Comparison of ENCODE assay signal across 11 cellular contexts in the genomic region with DNA sequence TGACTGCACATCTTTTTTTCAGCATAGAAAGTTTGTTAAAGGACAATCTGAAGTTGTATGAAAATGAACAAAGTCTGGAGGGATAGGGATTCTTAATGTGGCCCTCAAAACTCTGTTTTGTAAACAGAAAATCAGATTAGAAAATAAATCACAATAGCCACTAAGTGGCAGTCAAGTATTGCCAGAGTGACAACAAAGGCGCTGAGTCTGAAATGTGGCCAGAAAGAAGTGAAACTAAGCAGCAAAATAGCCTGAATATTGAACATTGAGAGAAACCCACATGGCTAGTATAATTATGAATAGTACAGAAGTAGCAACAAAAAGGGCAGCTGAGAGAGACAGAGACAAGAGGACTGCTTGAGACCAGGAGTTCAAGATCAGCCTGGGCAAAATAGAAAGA.
A peak's percentile ranks its signal among the peaks of the same experiment; 100 is the strongest.
DNase-seq lines count a peak whose midpoint lies in the region; FAIRE-seq and TF ChIP-seq lines count a peak whose summit lies in the region.
"Had no signal": no experiment of that assay in that cellular context is flagged by ENCODE, and none has a peak within 500 bp of the region (broad histone marks: within the 10 kb centered on the region; RNA-seq: fewer than 3 reads in every experiment).

No MANE protein-coding gene starts in this region.

- H2AFZ ChIP-seq in KMS-11 (ENCODE audit: low read depth): no peak overlapping the region

- no TSS peak for BruUV-seq in A673 (replicated peaks; lab: Mats Ljungman, UMichigan)

- peak; percentile 99 for FAIRE-seq in GM19239 (lab: Jason Lieb, UNC)
- FAIRE-seq: TTC549 had no signal

- H3K9me3 ChIP-seq in adipocyte (ENCODE audit: control insufficient read depth, low read length): no peaks in the 10 kb centered on the region
- H3K9me3 ChIP-seq in A673 (ENCODE audit: low read depth, low read length, poor library complexity, severe bottlenecking): no peaks in the 10 kb centered on the region

- POLR2A ChIA-PET in GM10248 (lab: Yijun Ruan, JAX): no interaction called here
- POLR2A ChIA-PET in A673 (lab: Charles Lee; ENCODE audit: low non-redundant PET): no interaction called here

- CTCF ChIA-PET in GM10248 (lab: Yijun Ruan, JAX): interaction anchor here (0.9 kb wide), 1 partner anchor 66 kb away, joined by 3 read pairs; no protein-coding TSS in a partner anchor
- CTCF ChIA-PET in A673 (lab: Charles Lee): no interaction called here

- H4K20me1 ChIP-seq in KMS-11 (ENCODE audit: insufficient read depth): no peaks in the 10 kb centered on the region

- H3K4me1 ChIP-seq in KMS-11 (ENCODE audit: low read depth, poor library complexity, severe bottlenecking) (no peaks in the 10 kb centered on the region), adipocyte (ENCODE audit: control insufficient read depth, insufficient read depth, low read length) (no peaks in the 10 kb centered on the region), A673 (ENCODE audit: insufficient read depth, low read length, poor library complexity, severe bottlenecking) (no peaks in the 10 kb centered on the region)

- no peaks in the 10 kb centered on the region for H3K79me2 ChIP-seq in KMS-11 (ENCODE audit: insufficient read depth, low read depth)

- H3K9ac ChIP-seq in KMS-11 (no peak overlapping the region), adipocyte (ENCODE audit: low read length) (no peak overlapping the region)

- TF ChIP-seq CTCF in GM10248 (IDR thresholded peaks at IDR 0.05; ENCODE audit: control extremely low read depth, extremely low read depth, low read depth, missing control alignments) (no peak), KMS-11 (conservative IDR thresholded peaks at IDR 0.05; ENCODE audit: low read depth, low read length) (peak; percentile 40), A673 (conservative IDR thresholded peaks at IDR 0.05; ENCODE audit: low read depth, low read length) (no peak)

- H3K4me2 ChIP-seq in KMS-11: no peak overlapping the region

- H3K4me3 ChIP-seq in KMS-11 (IDR thresholded peaks at IDR 0.05; ENCODE audit: insufficient read depth, low read depth, low read length) (no peak overlapping the region), adipocyte (ENCODE audit: low read length) (no peak overlapping the region), A673 (ENCODE audit: low read depth, low read length, poor library complexity, severe bottlenecking) (no peak overlapping the region)

- DNase-seq in GM10248 (ENCODE audit: extremely low spot score): peak; percentile 26
- DNase-seq in GM19239 (ENCODE audit: insufficient read length, low spot score): no peak
- DNase-seq in adipocyte (ENCODE audit: low read depth): peak; percentile 8
- DNase-seq in NCI-H1694 treated with DMSO at 0.1 percent for 48 hours (lab: John Stamatoyannopoulos, UW): no peak
- DNase-seq in mesenteric fat pad (ENCODE audit: low spot score): no peak
- no peak for DNase-seq in A673 (ENCODE audit: low spot score)
- DNase-seq in stimulated activated CD4-positive, alpha-beta T cell treated with anti-CD3 and anti-CD28 coated beads, Interleukin-2, amount 100 ng/mL, for 24 hours: no peak
- DNase-seq: GOT3, substantia nigra had no signal

- H3K27ac ChIP-seq in KMS-11 (no peak overlapping the region), A673 (ENCODE audit: low read depth, low read length, poor library complexity, severe bottlenecking) (no peak overlapping the region)

- intact Hi-C loops in A673 (cut with micrococcal nuclease; ENCODE audit: unreplicated experiment): no loop called here

- H3K27me3 ChIP-seq in KMS-11 (ENCODE audit: insufficient read depth, low read depth): no peaks in the 10 kb centered on the region
- peaks cover 32% of the 10 kb centered on the region for H3K27me3 ChIP-seq in adipocyte (replicated peaks; ENCODE audit: control insufficient read depth, insufficient read depth, low read length)
- H3K27me3 ChIP-seq in A673 (replicated peaks; ENCODE audit: insufficient read depth, low read depth, low read length, poor library complexity): no peaks in the 10 kb centered on the region

- no peaks in the 10 kb centered on the region for H3K36me3 ChIP-seq in KMS-11 (ENCODE audit: insufficient read depth)
- no peaks in the 10 kb centered on the region for H3K36me3 ChIP-seq in adipocyte (ENCODE audit: control insufficient read depth, insufficient read depth, low read length, severe bottlenecking)
- no peaks in the 10 kb centered on the region for H3K36me3 ChIP-seq in A673 (ENCODE audit: insufficient read depth, low read length, poor library complexity, severe bottlenecking)

Comparison
In these comparisons a context has a peak if more than half of its experiments do, and no peak if none do; other contexts are left out.
1. DNase-seq: peak in GM10248 (single experiment) and adipocyte (single experiment); none in GM19239 (single experiment), NCI-H1694 treated with DMSO at 0.1 percent for 48 hours (single experiment), mesenteric fat pad (single experiment), A673 (single experiment) and stimulated activated CD4-positive, alpha-beta T cell treated with anti-CD3 and anti-CD28 coated beads, Interleukin-2, amount 100 ng/mL, for 24 hours (0 of 2).